In genomic region chr10:132536964-132537712, GRCh38 we compare ENCODE assay signal across 8 cellular contexts. TPM values are rescaled to one million over a fixed set of nuclear protein-coding genes. Genes with fewer than 3 reads are reported as not detected.
DNase-seq lines count a peak whose midpoint lies in the region; ATAC-seq, FAIRE-seq and TF ChIP-seq lines count a peak whose summit lies in the region.

No MANE protein-coding gene starts in this region.

- H3K9me3 ChIP-seq in right atrium auricular region, result no peaks in the 10 kb centered on the region
- no peaks in the 10 kb centered on the region for H3K9me3 ChIP-seq in uterus

- DNase-seq in GM12891 (ENCODE audit: insufficient read length, low spot score), result peak; percentile 96
- peak; percentile 94 to 98 (median 97) for DNase-seq in NCI-H1417 (lab: John Stamatoyannopoulos, UW)
- peak; percentile 100 for DNase-seq in right atrium auricular region (ENCODE audit: low spot score)
- peak; percentile 94 for DNase-seq in pulmonary artery endothelial cell (ENCODE audit: low read depth, low spot score)
- DNase-seq in uterus, result peak; percentile 100

- peak; percentile 87 for ATAC-seq in HG02798 (IDR thresholded peaks at IDR 0.05; ENCODE audit: poor library complexity, unreplicated experiment)

- H3K36me3 Mint-ChIP-seq in T-helper 1 cell treated with Interleukin-12 subunit alpha and Interleukin-12 subunit beta and Interleukin-4 antibody, amounts not matched to agents 30 μg/mL and 1 μg/mL, for 36 hours (ENCODE audit: low read depth), result peaks cover 5% of the 10 kb centered on the region

- H3K27me3 ChIP-seq in right atrium auricular region, result no peaks in the 10 kb centered on the region
- no peaks in the 10 kb centered on the region for H3K27me3 ChIP-seq in uterus

- H3K4me3 Mint-ChIP-seq in T-helper 1 cell treated with Interleukin-12 subunit alpha and Interleukin-12 subunit beta and Interleukin-4 antibody, amounts not matched to agents 30 μg/mL and 1 μg/mL, for 36 hours, result peak overlapping the region; percentile 45

- H3K4me3 ChIP-seq in right atrium auricular region (peak overlapping the region; percentile 65 to 84), uterus (peak overlapping the region; percentile 63 to 80)

- TF ChIP-seq POLR2A in GM12891 (IDR thresholded peaks at IDR 0.05; ENCODE audit: low read depth, low read length), result no peak; the same call in 1 of the 2 replicates
- peak; percentile 89 to 92 for TF ChIP-seq POLR2A in uterus (IDR thresholded peaks at IDR 0.05)

- H3K27ac ChIP-seq in angular gyrus (ENCODE audit: low read depth, low read length) (peak overlapping the region; percentile 81), right atrium auricular region (peak overlapping the region; percentile 94 to 96), uterus (peak overlapping the region; percentile 95 to 99)

- peaks cover 3 to 55% of the 10 kb centered on the region in 2 donors for H3K4me1 ChIP-seq in right atrium auricular region
- peaks cover 7 to 13% of the 10 kb centered on the region in 2 donors for H3K4me1 ChIP-seq in uterus

- peak; percentile 97 for FAIRE-seq in GM12891 (lab: Jason Lieb, UNC)

- peaks cover 23% of the 10 kb centered on the region for H3K27me3 Mint-ChIP-seq in T-helper 1 cell treated with Interleukin-12 subunit alpha and Interleukin-12 subunit beta and Interleukin-4 antibody, amounts not matched to agents 30 μg/mL and 1 μg/mL, for 36 hours (ENCODE audit: low read depth)

- no peaks in the 10 kb centered on the region for H3K36me3 ChIP-seq in right atrium auricular region
- H3K36me3 ChIP-seq in uterus, result no peaks in the 10 kb centered on the region

- no peak overlapping the region for H3K27ac Mint-ChIP-seq in T-helper 1 cell treated with Interleukin-12 subunit alpha and Interleukin-12 subunit beta and Interleukin-4 antibody, amounts not matched to agents 30 μg/mL and 1 μg/mL, for 36 hours

- H3K4me1 Mint-ChIP-seq in T-helper 1 cell treated with Interleukin-12 subunit alpha and Interleukin-12 subunit beta and Interleukin-4 antibody, amounts not matched to agents 30 μg/mL and 1 μg/mL, for 36 hours (ENCODE audit: low read depth), result peaks cover 40% of the 10 kb centered on the region

- intact Hi-C loops in uterus (cut with DNase I; ENCODE audit: low total_unique reads), result loop anchor here (5.0 kb wide), 1 partner anchor 100 kb away; no protein-coding TSS in a partner anchor

- peaks cover 7% of the 10 kb centered on the region for H3K9me3 Mint-ChIP-seq in T-helper 1 cell treated with Interleukin-12 subunit alpha and Interleukin-12 subunit beta and Interleukin-4 antibody, amounts not matched to agents 30 μg/mL and 1 μg/mL, for 36 hours

- TF ChIP-seq CTCF in right atrium auricular region (IDR thresholded peaks at IDR 0.05) (peak in 1 of 2 donors; percentile 55), uterus (IDR thresholded peaks at IDR 0.05) (peak; percentile 5 to 77 (median 59))

TF ChIP-seq in GM12891, 5 proteins besides CTCF, POLR2A, EP300 and RAD21:
- TF ChIP-seq SPI1 (IDR thresholded peaks at IDR 0.05; ENCODE audit: low read depth, low read length) (no peak), PAX5 (IDR thresholded peaks at IDR 0.05; ENCODE audit: insufficient read depth, low read length, severe bottlenecking) (no peak), TAF1 (IDR thresholded peaks at IDR 0.05; ENCODE audit: low read depth, low read length) (no peak), POLR2AphosphoS5 (IDR thresholded peaks at IDR 0.05; ENCODE audit: low read depth, low read length) (no peak), POU2F2 (IDR thresholded peaks at IDR 0.05; ENCODE audit: low read depth, low read length) (no peak)

RNA-seq across cellular contexts. Expression of gene INPP5A, which starts 0.4 kb away (rescaled TPM):
- 4.0 TPM for polyA plus RNA-seq in GM12891 (2012; ENCODE audit: low read depth, missing spikeins)
- total RNA-seq in right atrium auricular region (100 to 1,000 TPM; 116 to 143 TPM), pulmonary artery endothelial cell (23.9 and 25.4 TPM in 2 replicates), uterus (100 to 1,000 TPM in 1 of 4 donors, 10 to 100 TPM in 3; 22.5 to 160 (median 93.2) TPM)

Comparison
In these comparisons a context has a peak if more than half of its experiments do, and no peak if none do; other contexts are left out.
1. Peak in every context shown above with its lines: DNase-seq, ATAC-seq, H3K4me3 ChIP-seq and H3K27ac ChIP-seq.